ENCODE assay signal across 1 cellular context in the genomic region with DNA sequence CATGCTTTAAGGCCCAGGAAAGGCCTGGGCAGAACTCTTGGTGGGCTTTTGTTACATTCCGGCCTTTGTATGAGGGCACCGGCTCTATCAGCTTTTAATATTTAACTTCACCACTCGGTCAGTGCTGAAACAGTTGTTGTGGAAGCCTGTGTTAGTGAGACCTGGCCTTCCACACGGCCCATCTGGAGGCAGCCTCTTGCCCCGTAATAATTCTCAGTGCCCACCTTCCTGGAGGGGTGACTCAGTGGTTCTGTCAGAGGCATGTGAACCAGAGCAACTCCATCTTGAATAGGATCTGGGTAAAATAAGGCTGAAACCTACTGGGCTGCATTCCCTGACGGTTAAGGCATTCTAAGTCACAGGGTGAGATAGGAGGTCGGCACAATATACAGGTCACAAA.
TF ChIP-seq lines count a peak whose summit lies in the region.

No MANE protein-coding gene starts in this region.

TF ChIP-seq in K562, 482 proteins besides CTCF, POLR2A, EP300 and RAD21 (continued from another document and continues in another):
- TF ChIP-seq, protein P1, sequence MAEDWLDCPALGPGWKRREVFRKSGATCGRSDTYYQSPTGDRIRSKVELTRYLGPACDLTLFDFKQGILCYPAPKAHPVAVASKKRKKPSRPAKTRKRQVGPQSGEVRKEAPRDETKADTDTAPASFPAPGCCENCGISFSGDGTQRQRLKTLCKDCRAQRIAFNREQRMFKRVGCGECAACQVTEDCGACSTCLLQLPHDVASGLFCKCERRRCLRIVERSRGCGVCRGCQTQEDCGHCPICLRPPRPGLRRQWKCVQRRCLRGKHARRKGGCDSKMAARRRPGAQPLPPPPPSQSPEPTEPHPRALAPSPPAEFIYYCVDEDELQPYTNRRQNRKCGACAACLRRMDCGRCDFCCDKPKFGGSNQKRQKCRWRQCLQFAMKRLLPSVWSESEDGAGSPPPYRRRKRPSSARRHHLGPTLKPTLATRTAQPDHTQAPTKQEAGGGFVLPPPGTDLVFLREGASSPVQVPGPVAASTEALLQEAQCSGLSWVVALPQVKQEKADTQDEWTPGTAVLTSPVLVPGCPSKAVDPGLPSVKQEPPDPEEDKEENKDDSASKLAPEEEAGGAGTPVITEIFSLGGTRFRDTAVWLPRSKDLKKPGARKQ (CRISPR knock-in tag; IDR thresholded peaks at IDR 0.05): no peak
- TF ChIP-seq TSHZ1 (CRISPR knock-in tag; IDR thresholded peaks at IDR 0.05): 0 out of 2 replicates have a peak, but pooled peaks have one; percentile 30
- no peak for TF ChIP-seq ZNF24 (IDR thresholded peaks at IDR 0.05)
- peak; percentile 75; the same call in 1 of the 2 replicates for TF ChIP-seq ZNF76 (CRISPR knock-in tag; IDR thresholded peaks at IDR 0.05; ENCODE audit: borderline replicate concordance)
- TF ChIP-seq NFE2L1 (tag; IDR thresholded peaks at IDR 0.05; ENCODE audit: borderline replicate concordance, low read depth): no peak
- TF ChIP-seq TEAD1 (CRISPR knock-in tag; IDR thresholded peaks at IDR 0.05): peak in 1 of 2 experiments; percentile 76; a peak in 2 of 4 replicates
- TF ChIP-seq MXI1 (IDR thresholded peaks at IDR 0.05; ENCODE audit: low read depth, low read length): no peak
- TF ChIP-seq ZNF140 (CRISPR knock-in tag; IDR thresholded peaks at IDR 0.05): no peak
- no peak for TF ChIP-seq L3MBTL2 (IDR thresholded peaks at IDR 0.05)
- no peak for TF ChIP-seq SREBF2 (CRISPR knock-in tag; IDR thresholded peaks at IDR 0.05)
- TF ChIP-seq CTBP1 (IDR thresholded peaks at IDR 0.05; ENCODE audit: borderline replicate concordance): no peak
- TF ChIP-seq, protein P2, sequence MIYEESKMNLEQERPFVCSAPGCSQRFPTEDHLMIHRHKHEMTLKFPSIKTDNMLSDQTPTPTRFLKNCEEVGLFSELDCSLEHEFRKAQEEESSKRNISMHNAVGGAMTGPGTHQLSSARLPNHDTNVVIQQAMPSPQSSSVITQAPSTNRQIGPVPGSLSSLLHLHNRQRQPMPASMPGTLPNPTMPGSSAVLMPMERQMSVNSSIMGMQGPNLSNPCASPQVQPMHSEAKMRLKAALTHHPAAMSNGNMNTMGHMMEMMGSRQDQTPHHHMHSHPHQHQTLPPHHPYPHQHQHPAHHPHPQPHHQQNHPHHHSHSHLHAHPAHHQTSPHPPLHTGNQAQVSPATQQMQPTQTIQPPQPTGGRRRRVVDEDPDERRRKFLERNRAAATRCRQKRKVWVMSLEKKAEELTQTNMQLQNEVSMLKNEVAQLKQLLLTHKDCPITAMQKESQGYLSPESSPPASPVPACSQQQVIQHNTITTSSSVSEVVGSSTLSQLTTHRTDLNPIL (CRISPR knock-in tag; IDR thresholded peaks at IDR 0.05): no peak
- no peak for TF ChIP-seq FOXJ2 (tag; IDR thresholded peaks at IDR 0.05)
- no peak for TF ChIP-seq NR2C1 (IDR thresholded peaks at IDR 0.05)
- no peak for TF ChIP-seq NR2C1 (tag; IDR thresholded peaks at IDR 0.05)
- no peak for TF ChIP-seq ZNF318 (IDR thresholded peaks at IDR 0.05; ENCODE audit: borderline replicate concordance in 1 of 2, low read depth in 1 of 2)
- no peak for TF ChIP-seq DIDO1 (tag; IDR thresholded peaks at IDR 0.05; ENCODE audit: low read depth)
- TF ChIP-seq, protein P3, sequence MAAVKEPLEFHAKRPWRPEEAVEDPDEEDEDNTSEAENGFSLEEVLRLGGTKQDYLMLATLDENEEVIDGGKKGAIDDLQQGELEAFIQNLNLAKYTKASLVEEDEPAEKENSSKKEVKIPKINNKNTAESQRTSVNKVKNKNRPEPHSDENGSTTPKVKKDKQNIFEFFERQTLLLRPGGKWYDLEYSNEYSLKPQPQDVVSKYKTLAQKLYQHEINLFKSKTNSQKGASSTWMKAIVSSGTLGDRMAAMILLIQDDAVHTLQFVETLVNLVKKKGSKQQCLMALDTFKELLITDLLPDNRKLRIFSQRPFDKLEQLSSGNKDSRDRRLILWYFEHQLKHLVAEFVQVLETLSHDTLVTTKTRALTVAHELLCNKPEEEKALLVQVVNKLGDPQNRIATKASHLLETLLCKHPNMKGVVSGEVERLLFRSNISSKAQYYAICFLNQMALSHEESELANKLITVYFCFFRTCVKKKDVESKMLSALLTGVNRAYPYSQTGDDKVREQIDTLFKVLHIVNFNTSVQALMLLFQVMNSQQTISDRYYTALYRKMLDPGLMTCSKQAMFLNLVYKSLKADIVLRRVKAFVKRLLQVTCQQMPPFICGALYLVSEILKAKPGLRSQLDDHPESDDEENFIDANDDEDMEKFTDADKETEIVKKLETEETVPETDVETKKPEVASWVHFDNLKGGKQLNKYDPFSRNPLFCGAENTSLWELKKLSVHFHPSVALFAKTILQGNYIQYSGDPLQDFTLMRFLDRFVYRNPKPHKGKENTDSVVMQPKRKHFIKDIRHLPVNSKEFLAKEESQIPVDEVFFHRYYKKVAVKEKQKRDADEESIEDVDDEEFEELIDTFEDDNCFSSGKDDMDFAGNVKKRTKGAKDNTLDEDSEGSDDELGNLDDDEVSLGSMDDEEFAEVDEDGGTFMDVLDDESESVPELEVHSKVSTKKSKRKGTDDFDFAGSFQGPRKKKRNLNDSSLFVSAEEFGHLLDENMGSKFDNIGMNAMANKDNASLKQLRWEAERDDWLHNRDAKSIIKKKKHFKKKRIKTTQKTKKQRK (IDR thresholded peaks at IDR 0.05; ENCODE audit: borderline replicate concordance, low read depth, low read length): no peak
- TF ChIP-seq MCM3 (IDR thresholded peaks at IDR 0.05): no peak
- TF ChIP-seq ZNF436 (CRISPR knock-in tag; IDR thresholded peaks at IDR 0.05): no peak
- TF ChIP-seq THRAP3 (IDR thresholded peaks at IDR 0.05; ENCODE audit: borderline replicate concordance): no peak
- no peak for TF ChIP-seq PTTG1 (tag; IDR thresholded peaks at IDR 0.05; ENCODE audit: low read depth)
- peak; percentile 78 for TF ChIP-seq ZNF589 (CRISPR knock-in tag; IDR thresholded peaks at IDR 0.05; ENCODE audit: low read depth)
- no peak for TF ChIP-seq DACH1 (IDR thresholded peaks at IDR 0.05; ENCODE audit: partially characterized antibody)
- no peak for TF ChIP-seq ZNF282 (CRISPR knock-in tag; IDR thresholded peaks at IDR 0.05)
- TF ChIP-seq ZNF165 (CRISPR knock-in tag; IDR thresholded peaks at IDR 0.05; ENCODE audit: borderline replicate concordance): peak; percentile 91
- TF ChIP-seq HDAC8 (tag; IDR thresholded peaks at IDR 0.05): peak; percentile 53; the same call in 1 of the 2 replicates
- peak; percentile 59; the same call in 1 of the 2 replicates for TF ChIP-seq HBP1 (CRISPR knock-in tag; IDR thresholded peaks at IDR 0.05)
- no peak for TF ChIP-seq PTBP1 (IDR thresholded peaks at IDR 0.05; ENCODE audit: low read depth, low read length)
- TF ChIP-seq SNAPC5 (CRISPR knock-in tag; IDR thresholded peaks at IDR 0.05): no peak
- TF ChIP-seq BRF1 (IDR thresholded peaks at IDR 0.05; ENCODE audit: borderline replicate concordance, extremely low read depth, insufficient read length): no peak
- no peak for TF ChIP-seq MBD2 (IDR thresholded peaks at IDR 0.05; ENCODE audit: borderline replicate concordance, low read depth)
- no peak for TF ChIP-seq ZFX (CRISPR knock-in tag; IDR thresholded peaks at IDR 0.05)
- TF ChIP-seq HEY1 (CRISPR knock-in tag; IDR thresholded peaks at IDR 0.05; ENCODE audit: borderline replicate concordance): no peak
- TF ChIP-seq FOXK2 (conservative IDR thresholded peaks at IDR 0.05 in 1 of 2, IDR thresholded peaks at IDR 0.05 in 1 of 2; ENCODE audit: low read depth in 2 of 2): no peak
- no peak for TF ChIP-seq WHSC1 (IDR thresholded peaks at IDR 0.05; ENCODE audit: low read length)
- no peak for TF ChIP-seq TRIM24 (IDR thresholded peaks at IDR 0.05)
- TF ChIP-seq IRF1 (CRISPR knock-in tag; IDR thresholded peaks at IDR 0.05; ENCODE audit: borderline replicate concordance): no peak
- TF ChIP-seq SMC3 (conservative IDR thresholded peaks at IDR 0.05; ENCODE audit: insufficient read depth, low read depth, low read length): no peak
